Comparison of ENCODE assay signal across 1 cellular context in the genomic region with DNA sequence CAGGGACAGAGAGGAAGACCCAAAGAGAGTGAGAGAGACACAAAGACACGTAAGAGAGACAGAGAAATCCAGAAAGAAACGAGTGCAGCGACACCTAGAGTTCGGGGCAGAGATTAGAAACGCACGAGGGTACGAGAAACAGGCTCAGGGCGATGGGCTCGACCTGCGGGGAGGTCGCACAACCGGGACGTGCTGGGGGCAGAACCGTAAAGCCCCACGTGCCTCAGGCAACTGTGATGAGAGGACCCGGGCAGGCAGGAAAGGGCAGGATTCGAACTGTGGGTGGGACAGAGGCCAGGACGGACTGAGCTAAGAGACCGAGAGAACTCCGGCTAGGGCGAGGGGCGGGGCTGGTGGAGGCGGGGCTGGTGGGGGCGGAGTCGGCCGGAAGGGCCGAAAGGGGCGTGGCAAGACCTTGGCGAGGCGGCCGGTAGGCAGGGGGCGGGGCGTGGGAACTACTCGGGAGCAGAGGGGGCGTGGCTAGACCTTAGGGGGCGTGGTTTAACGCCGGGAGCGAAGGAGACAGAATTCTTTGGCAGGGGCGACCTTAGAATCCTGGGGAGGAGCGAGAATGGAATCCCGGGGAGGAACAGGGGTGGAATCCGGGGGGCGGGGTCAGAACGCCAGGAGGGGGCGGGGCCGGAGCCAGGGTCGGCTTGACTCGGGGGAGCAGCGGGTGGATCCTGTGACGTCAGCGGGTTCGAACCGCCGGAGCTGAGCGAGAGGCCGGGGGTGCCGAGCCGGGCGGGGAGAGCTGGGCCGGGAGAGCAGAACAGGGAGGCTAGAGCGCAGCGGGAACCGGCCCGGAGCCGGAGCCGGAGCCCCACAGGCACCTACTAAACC.
TF ChIP-seq lines count a peak whose summit lies in the region.

Gene NECTIN2 (plus strand): TSS at position 686 of the 843 bp plus-strand sequence. CDS start 229 bp downstream, outside the sequence.

TF ChIP-seq in HepG2, 621 proteins besides CTCF, POLR2A, EP300 and RAD21 (continued from another document and continues in another):
- no peak for TF ChIP-seq GRHL1 (CRISPR knock-in tag; conservative IDR thresholded peaks at IDR 0.05)
- TF ChIP-seq FOXA1 (IDR thresholded peaks at IDR 0.05) = no peak
- no peak; the same call in 1 of the 2 replicates for TF ChIP-seq FOXA1 (CRISPR knock-in tag; IDR thresholded peaks at IDR 0.05)
- no peak for TF ChIP-seq ZNF253 (CRISPR knock-in tag; IDR thresholded peaks at IDR 0.05; ENCODE audit: borderline replicate concordance)
- peak; percentile 35; the same call in 1 of the 2 replicates for TF ChIP-seq ELF3 (CRISPR knock-in tag; IDR thresholded peaks at IDR 0.05)
- no peak for TF ChIP-seq ZNF567 (CRISPR knock-in tag; IDR thresholded peaks at IDR 0.05; ENCODE audit: borderline replicate concordance)
- TF ChIP-seq HOXD1 (CRISPR knock-in tag; IDR thresholded peaks at IDR 0.05) = no peak
- TF ChIP-seq DNMT3B (CRISPR knock-in tag; conservative IDR thresholded peaks at IDR 0.05) = no peak
- no peak for TF ChIP-seq ZFYVE20 (CRISPR knock-in tag; IDR thresholded peaks at IDR 0.05; ENCODE audit: borderline replicate concordance, low read depth)
- TF ChIP-seq, protein P1, sequence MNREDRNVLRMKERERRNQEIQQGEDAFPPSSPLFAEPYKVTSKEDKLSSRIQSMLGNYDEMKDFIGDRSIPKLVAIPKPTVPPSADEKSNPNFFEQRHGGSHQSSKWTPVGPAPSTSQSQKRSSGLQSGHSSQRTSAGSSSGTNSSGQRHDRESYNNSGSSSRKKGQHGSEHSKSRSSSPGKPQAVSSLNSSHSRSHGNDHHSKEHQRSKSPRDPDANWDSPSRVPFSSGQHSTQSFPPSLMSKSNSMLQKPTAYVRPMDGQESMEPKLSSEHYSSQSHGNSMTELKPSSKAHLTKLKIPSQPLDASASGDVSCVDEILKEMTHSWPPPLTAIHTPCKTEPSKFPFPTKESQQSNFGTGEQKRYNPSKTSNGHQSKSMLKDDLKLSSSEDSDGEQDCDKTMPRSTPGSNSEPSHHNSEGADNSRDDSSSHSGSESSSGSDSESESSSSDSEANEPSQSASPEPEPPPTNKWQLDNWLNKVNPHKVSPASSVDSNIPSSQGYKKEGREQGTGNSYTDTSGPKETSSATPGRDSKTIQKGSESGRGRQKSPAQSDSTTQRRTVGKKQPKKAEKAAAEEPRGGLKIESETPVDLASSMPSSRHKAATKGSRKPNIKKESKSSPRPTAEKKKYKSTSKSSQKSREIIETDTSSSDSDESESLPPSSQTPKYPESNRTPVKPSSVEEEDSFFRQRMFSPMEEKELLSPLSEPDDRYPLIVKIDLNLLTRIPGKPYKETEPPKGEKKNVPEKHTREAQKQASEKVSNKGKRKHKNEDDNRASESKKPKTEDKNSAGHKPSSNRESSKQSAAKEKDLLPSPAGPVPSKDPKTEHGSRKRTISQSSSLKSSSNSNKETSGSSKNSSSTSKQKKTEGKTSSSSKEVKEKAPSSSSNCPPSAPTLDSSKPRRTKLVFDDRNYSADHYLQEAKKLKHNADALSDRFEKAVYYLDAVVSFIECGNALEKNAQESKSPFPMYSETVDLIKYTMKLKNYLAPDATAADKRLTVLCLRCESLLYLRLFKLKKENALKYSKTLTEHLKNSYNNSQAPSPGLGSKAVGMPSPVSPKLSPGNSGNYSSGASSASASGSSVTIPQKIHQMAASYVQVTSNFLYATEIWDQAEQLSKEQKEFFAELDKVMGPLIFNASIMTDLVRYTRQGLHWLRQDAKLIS (CRISPR knock-in tag; IDR thresholded peaks at IDR 0.05) = no peak
- no peak for TF ChIP-seq THYN1 (CRISPR knock-in tag; IDR thresholded peaks at IDR 0.05; ENCODE audit: borderline replicate concordance, low read depth)
- no peak for TF ChIP-seq ZNF101 (CRISPR knock-in tag; IDR thresholded peaks at IDR 0.05; ENCODE audit: borderline replicate concordance, low read depth)
- TF ChIP-seq MBNL3 (CRISPR knock-in tag; conservative IDR thresholded peaks at IDR 0.05) = no peak
- no peak for TF ChIP-seq EED (CRISPR knock-in tag; IDR thresholded peaks at IDR 0.05)
- TF ChIP-seq ZNF878 (CRISPR knock-in tag; IDR thresholded peaks at IDR 0.05) = no peak
- TF ChIP-seq TRIM24 (CRISPR knock-in tag; IDR thresholded peaks at IDR 0.05) = no peak
- no peak for TF ChIP-seq NCOA1 (CRISPR knock-in tag; IDR thresholded peaks at IDR 0.05)
- TF ChIP-seq POGZ (CRISPR knock-in tag; IDR thresholded peaks at IDR 0.05) = peak; percentile 47; the same call in 1 of the 2 replicates
- TF ChIP-seq TBP (CRISPR knock-in tag; IDR thresholded peaks at IDR 0.05) = no peak
- peak; percentile 79; the same call in 1 of the 2 replicates for TF ChIP-seq KDM5A (IDR thresholded peaks at IDR 0.05; ENCODE audit: borderline replicate concordance, low read length)
- peak; percentile 51; the same call in 1 of the 2 replicates for TF ChIP-seq ZNF780A (CRISPR knock-in tag; IDR thresholded peaks at IDR 0.05)
- TF ChIP-seq ZNF83 (CRISPR knock-in tag; IDR thresholded peaks at IDR 0.05; ENCODE audit: borderline replicate concordance) = no peak
- TF ChIP-seq, protein P2, sequence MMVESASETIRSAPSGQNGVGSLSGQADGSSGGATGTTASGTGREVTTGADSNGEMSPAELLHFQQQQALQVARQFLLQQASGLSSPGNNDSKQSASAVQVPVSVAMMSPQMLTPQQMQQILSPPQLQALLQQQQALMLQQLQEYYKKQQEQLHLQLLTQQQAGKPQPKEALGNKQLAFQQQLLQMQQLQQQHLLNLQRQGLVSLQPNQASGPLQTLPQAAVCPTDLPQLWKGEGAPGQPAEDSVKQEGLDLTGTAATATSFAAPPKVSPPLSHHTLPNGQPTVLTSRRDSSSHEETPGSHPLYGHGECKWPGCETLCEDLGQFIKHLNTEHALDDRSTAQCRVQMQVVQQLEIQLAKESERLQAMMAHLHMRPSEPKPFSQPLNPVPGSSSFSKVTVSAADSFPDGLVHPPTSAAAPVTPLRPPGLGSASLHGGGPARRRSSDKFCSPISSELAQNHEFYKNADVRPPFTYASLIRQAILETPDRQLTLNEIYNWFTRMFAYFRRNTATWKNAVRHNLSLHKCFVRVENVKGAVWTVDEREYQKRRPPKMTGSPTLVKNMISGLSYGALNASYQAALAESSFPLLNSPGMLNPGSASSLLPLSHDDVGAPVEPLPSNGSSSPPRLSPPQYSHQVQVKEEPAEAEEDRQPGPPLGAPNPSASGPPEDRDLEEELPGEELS (CRISPR knock-in tag; IDR thresholded peaks at IDR 0.05) = no peak; the same call in 1 of the 2 replicates
- peak; percentile 43; the same call in 1 of the 2 replicates for TF ChIP-seq ZNF274 (CRISPR knock-in tag; IDR thresholded peaks at IDR 0.05)
- TF ChIP-seq GTF3A (CRISPR knock-in tag; conservative IDR thresholded peaks at IDR 0.05) = no peak
- TF ChIP-seq, protein P3, sequence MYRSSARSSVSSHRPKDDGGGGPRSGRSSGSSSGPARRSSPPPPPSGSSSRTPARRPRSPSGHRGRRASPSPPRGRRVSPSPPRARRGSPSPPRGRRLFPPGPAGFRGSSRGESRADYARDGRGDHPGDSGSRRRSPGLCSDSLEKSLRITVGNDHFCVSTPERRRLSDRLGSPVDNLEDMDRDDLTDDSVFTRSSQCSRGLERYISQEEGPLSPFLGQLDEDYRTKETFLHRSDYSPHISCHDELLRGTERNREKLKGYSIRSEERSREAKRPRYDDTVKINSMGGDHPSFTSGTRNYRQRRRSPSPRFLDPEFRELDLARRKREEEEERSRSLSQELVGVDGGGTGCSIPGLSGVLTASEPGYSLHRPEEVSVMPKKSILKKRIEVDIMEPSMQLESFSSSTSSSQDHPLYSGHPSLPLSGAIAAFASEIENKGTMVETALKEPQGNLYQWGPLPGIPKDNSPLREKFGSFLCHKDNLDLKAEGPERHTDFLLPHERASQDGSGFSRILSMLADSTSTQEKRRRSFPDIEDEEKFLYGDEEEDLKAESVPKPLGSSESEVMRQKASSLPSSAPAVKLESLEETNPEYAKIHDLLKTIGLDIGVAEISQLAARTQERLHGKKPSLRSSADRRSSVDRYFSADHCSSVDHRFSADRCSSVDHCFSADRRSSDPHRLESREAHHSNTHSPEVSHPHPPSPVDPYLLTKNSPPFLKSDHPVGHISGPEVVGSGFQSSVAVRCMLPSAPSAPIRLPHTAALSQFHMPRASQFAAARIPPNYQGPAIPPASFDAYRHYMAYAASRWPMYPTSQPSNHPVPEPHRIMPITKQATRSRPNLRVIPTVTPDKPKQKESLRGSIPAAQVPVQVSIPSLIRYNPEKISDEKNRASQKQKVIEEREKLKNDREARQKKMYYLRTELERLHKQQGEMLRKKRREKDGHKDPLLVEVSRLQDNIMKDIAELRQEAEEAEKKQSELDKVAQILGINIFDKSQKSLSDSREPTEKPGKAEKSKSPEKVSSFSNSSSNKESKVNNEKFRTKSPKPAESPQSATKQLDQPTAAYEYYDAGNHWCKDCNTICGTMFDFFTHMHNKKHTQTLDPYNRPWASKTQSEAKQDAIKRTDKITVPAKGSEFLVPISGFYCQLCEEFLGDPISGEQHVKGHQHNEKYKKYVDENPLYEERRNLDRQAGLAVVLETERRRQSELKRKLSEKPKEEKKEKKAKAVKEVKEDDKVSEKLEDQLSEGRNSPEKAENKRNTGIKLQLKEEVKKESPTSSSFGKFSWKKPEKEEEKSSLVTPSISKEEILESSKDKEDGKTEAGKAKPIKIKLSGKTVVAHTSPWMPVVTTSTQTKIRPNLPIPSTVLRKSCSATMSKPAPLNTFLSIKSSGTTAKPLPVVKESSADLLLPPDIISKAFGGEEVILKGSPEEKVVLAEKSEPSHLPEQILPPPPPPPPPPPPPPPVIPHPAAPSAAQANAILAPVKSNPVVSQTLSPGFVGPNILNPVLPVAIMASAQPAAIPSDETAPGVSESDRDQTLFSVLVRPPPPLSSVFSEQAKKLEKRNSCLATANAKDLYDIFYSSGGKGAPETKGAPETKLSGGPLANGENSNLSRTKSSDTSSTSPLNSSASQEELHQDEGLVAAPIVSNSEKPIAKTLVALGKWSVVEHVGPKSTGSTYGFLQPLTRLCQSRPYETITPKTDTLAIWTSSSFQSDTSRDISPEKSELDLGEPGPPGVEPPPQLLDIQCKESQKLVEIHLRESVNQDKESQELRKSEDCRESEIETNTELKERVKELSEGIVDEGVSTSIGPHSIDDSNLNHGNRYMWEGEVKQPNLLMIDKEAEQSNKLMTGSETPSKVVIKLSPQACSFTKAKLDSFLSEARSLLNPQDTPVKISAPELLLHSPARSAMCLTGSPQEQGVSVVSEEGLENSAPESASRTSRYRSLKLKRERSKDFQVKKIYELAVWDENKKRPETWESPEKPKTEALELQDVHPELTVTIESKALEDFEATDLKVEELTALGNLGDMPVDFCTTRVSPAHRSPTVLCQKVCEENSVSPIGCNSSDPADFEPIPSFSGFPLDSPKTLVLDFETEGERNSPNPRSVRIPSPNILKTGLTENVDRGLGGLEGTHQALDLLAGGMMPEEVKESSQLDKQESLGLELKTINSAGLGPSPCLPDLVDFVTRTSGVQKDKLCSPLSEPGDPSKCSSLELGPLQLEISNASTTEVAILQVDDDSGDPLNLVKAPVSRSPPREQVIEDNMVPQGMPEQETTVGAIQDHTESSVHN (CRISPR knock-in tag; IDR thresholded peaks at IDR 0.05) = no peak
- TF ChIP-seq TOPORS (CRISPR knock-in tag; IDR thresholded peaks at IDR 0.05) = no peak
- no peak for TF ChIP-seq PAWR (CRISPR knock-in tag; IDR thresholded peaks at IDR 0.05; ENCODE audit: borderline replicate concordance)
- no peak for TF ChIP-seq SYNCRIP (IDR thresholded peaks at IDR 0.05; ENCODE audit: insufficient read depth, low read depth, low read length)
- TF ChIP-seq ZBTB49 (CRISPR knock-in tag; IDR thresholded peaks at IDR 0.05; ENCODE audit: borderline replicate concordance) = no peak
- no peak for TF ChIP-seq ZNF530 (CRISPR knock-in tag; IDR thresholded peaks at IDR 0.05; ENCODE audit: low read depth)
- TF ChIP-seq ZC3H4 (CRISPR knock-in tag; IDR thresholded peaks at IDR 0.05; ENCODE audit: borderline replicate concordance) = no peak
- TF ChIP-seq ZBTB38 (CRISPR knock-in tag; IDR thresholded peaks at IDR 0.05) = no peak
- no peak for TF ChIP-seq HCFC1 (IDR thresholded peaks at IDR 0.05; ENCODE audit: low read depth, low read length)
- TF ChIP-seq, protein P4, sequence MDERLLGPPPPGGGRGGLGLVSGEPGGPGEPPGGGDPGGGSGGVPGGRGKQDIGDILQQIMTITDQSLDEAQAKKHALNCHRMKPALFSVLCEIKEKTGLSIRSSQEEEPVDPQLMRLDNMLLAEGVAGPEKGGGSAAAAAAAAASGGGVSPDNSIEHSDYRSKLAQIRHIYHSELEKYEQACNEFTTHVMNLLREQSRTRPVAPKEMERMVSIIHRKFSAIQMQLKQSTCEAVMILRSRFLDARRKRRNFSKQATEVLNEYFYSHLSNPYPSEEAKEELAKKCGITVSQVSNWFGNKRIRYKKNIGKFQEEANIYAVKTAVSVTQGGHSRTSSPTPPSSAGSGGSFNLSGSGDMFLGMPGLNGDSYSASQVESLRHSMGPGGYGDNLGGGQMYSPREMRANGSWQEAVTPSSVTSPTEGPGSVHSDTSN (CRISPR knock-in tag; IDR thresholded peaks at IDR 0.05) = no peak
